ENCODE assay signal across 28 cellular contexts in the genomic region with DNA sequence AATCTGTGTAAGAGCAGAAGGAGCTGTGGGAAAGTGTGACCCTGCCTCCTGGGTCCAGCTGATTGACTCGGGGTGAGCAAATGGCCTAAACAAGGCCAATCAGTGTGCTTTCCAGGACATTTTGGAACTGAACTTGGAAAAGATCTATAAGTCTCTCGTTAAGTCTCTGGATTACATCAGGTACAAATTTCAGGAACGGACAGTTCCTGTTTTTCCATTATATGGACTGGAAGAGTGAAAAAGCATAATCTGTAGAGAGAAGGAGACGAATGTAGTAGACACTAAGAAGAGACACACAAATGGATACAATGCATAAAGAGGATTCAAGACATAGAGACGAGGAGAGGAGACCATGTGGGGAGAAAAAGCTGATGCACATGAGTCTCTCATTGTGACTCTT.
"Had no signal": no experiment of that assay in that cellular context is flagged by ENCODE, and none has a peak within 500 bp of the region (broad histone marks: within the 10 kb centered on the region; RNA-seq: fewer than 3 reads in every experiment).

No MANE protein-coding gene starts in this region.

- H3K4me1 ChIP-seq: stomach, suprapubic skin, testis, thyroid gland, tibial artery, tibial nerve, upper lobe of left lung, upper lobe of right lung, uterus, vagina had no signal

- DNase-seq: stimulated activated CD4-positive, alpha-beta T cell treated with anti-CD3 and anti-CD28 coated beads, Interleukin-2, amount 100 ng/mL, for 48 hours; stimulated activated CD4-positive, alpha-beta T cell treated with anti-CD3 and anti-CD28 coated beads, Interleukin-4, amount 100 ng/mL, for 1 hour; stimulated activated CD4-positive, alpha-beta T cell treated with anti-CD3 and anti-CD28 coated beads, Interleukin-4, amount 100 ng/mL, for 24 hours; stimulated activated CD4-positive, alpha-beta T cell treated with anti-CD3 and anti-CD28 coated beads, Interleukin-4, amount 100 ng/mL, for 4 hours; stimulated activated CD8-positive, alpha-beta memory T cell treated with anti-CD3 and anti-CD28 coated beads, Interleukin-4, amount 100 ng/mL, for 48 hours; stimulated activated naive B cell treated with anti-CD40 and anti-IgM and Interleukin-4, amounts not matched to agents 10 μg/mL and 1 μg/mL and 100 μg/mL, for 72 hours; stimulated activated naive CD4-positive, alpha-beta T cell; stimulated activated naive CD4-positive, alpha-beta T cell treated with Interleukin-2 at 50 U/mL for 16 hours; stimulated activated naive CD8-positive, alpha-beta T cell treated with anti-CD3 and anti-CD28 coated beads, Interleukin-15, amount 100 ng/mL, for 72 hours; stimulated activated naive CD8-positive, alpha-beta T cell treated with anti-CD3 and anti-CD28 coated beads, Interleukin-15, Interleukin-2, amounts not matched to agents 100 U/mL and 50 U/mL, for 24 hours; stomach; substantia nigra; testis; thyroid gland; tibial artery; transverse colon; trophoblast cell; upper lobe of left lung; upper lobe of right lung; uterus had no signal

- H3K4me3 Mint-ChIP-seq: stimulated activated effector memory CD8-positive, alpha-beta T cell treated with anti-CD3 and anti-CD28 coated beads, Interleukin-12 subunit alpha, Interleukin-12 subunit beta, amount 100 ng/mL, for 72 hours; stimulated activated memory B cell treated with anti-CD40 and anti-IgM and Interleukin-4, amounts not matched to agents 10 μg/mL and 1 μg/mL and 100 μg/mL, for 72 hours; stimulated activated naive B cell treated with anti-CD40 and anti-IgM and Interleukin-4, amounts not matched to agents 10 μg/mL and 1 μg/mL and 100 μg/mL, for 72 hours; stimulated activated naive CD8-positive, alpha-beta T cell treated with anti-CD3 and anti-CD28 coated beads, Interleukin-15, amount 100 ng/mL, for 72 hours; stimulated activated naive CD8-positive, alpha-beta T cell treated with anti-CD3 and anti-CD28 coated beads, Interleukin-15, Interleukin-2, amounts not matched to agents 100 ng/mL and 50 ng/mL, for 24 hours; type B pancreatic cell had no signal

- H3K4me3 ChIP-seq: stomach, suprapubic skin, testis, thoracic aorta, thyroid gland, tibial artery, tibial nerve, transverse colon, upper lobe of left lung, upper lobe of right lung, uterus, vagina had no signal

- H3K27me3 Mint-ChIP-seq: stimulated activated memory B cell treated with anti-CD40 and anti-IgM and Interleukin-4, amounts not matched to agents 10 μg/mL and 1 μg/mL and 100 μg/mL, for 72 hours; stimulated activated naive B cell treated with anti-CD40 and anti-IgM and Interleukin-4, amounts not matched to agents 10 μg/mL and 1 μg/mL and 100 μg/mL, for 72 hours; stimulated activated naive CD8-positive, alpha-beta T cell treated with anti-CD3 and anti-CD28 coated beads, Interleukin-15, amount 100 ng/mL, for 72 hours; stimulated activated naive CD8-positive, alpha-beta T cell treated with anti-CD3 and anti-CD28 coated beads, Interleukin-15, Interleukin-2, amounts not matched to agents 100 ng/mL and 50 ng/mL, for 24 hours; type B pancreatic cell had no signal

- H3K9me3 ChIP-seq: stomach, suprapubic skin, testis, thoracic aorta, thyroid gland, tibial artery, tibial nerve, transverse colon, upper lobe of left lung, upper lobe of right lung, uterus, vagina had no signal

- H3K4me1 Mint-ChIP-seq: stimulated activated effector memory CD8-positive, alpha-beta T cell treated with anti-CD3 and anti-CD28 coated beads, Interleukin-12 subunit alpha, Interleukin-12 subunit beta, amount 100 ng/mL, for 72 hours; stimulated activated memory B cell treated with anti-CD40 and anti-IgM and Interleukin-4, amounts not matched to agents 10 μg/mL and 1 μg/mL and 100 μg/mL, for 72 hours; stimulated activated naive B cell treated with anti-CD40 and anti-IgM and Interleukin-4, amounts not matched to agents 10 μg/mL and 1 μg/mL and 100 μg/mL, for 72 hours; stimulated activated naive CD8-positive, alpha-beta T cell treated with anti-CD3 and anti-CD28 coated beads, Interleukin-15, amount 100 ng/mL, for 72 hours had no signal

- ATAC-seq: stimulated activated effector memory CD8-positive, alpha-beta T cell treated with anti-CD3 and anti-CD28 coated beads, Interleukin-12 subunit alpha, Interleukin-12 subunit beta, amount 100 ng/mL, for 72 hours; stimulated activated memory B cell treated with anti-CD40 and anti-IgM and Interleukin-4, amounts not matched to agents 10 μg/mL and 1 μg/mL and 100 μg/mL, for 72 hours; stimulated activated naive B cell treated with anti-CD40 and anti-IgM and Interleukin-4, amounts not matched to agents 10 μg/mL and 1 μg/mL and 100 μg/mL, for 72 hours; stimulated activated naive CD8-positive, alpha-beta T cell treated with anti-CD3 and anti-CD28 coated beads, Interleukin-15, amount 100 ng/mL, for 72 hours; stimulated activated naive CD8-positive, alpha-beta T cell treated with anti-CD3 and anti-CD28 coated beads, Interleukin-15, Interleukin-2, amounts not matched to agents 100 U/mL and 50 U/mL, for 24 hours; upper lobe of right lung had no signal

- H3K27ac ChIP-seq: stomach, suprapubic skin, testis, thoracic aorta, thyroid gland, tibial artery, tibial nerve, transverse colon, upper lobe of left lung, upper lobe of right lung, uterus, vagina had no signal

- H3K36me3 ChIP-seq: uterus had no signal

- H3K9me3 Mint-ChIP-seq: stimulated activated effector memory CD8-positive, alpha-beta T cell treated with anti-CD3 and anti-CD28 coated beads, Interleukin-12 subunit alpha, Interleukin-12 subunit beta, amount 100 ng/mL, for 72 hours; stimulated activated memory B cell treated with anti-CD40 and anti-IgM and Interleukin-4, amounts not matched to agents 10 μg/mL and 1 μg/mL and 100 μg/mL, for 72 hours; stimulated activated naive B cell treated with anti-CD40 and anti-IgM and Interleukin-4, amounts not matched to agents 10 μg/mL and 1 μg/mL and 100 μg/mL, for 72 hours; stimulated activated naive CD8-positive, alpha-beta T cell treated with anti-CD3 and anti-CD28 coated beads, Interleukin-15, amount 100 ng/mL, for 72 hours; stimulated activated naive CD8-positive, alpha-beta T cell treated with anti-CD3 and anti-CD28 coated beads, Interleukin-15, Interleukin-2, amounts not matched to agents 100 ng/mL and 50 ng/mL, for 24 hours; type B pancreatic cell had no signal
